Comparison of ENCODE assay signal across 8 cellular contexts in the genomic region with DNA sequence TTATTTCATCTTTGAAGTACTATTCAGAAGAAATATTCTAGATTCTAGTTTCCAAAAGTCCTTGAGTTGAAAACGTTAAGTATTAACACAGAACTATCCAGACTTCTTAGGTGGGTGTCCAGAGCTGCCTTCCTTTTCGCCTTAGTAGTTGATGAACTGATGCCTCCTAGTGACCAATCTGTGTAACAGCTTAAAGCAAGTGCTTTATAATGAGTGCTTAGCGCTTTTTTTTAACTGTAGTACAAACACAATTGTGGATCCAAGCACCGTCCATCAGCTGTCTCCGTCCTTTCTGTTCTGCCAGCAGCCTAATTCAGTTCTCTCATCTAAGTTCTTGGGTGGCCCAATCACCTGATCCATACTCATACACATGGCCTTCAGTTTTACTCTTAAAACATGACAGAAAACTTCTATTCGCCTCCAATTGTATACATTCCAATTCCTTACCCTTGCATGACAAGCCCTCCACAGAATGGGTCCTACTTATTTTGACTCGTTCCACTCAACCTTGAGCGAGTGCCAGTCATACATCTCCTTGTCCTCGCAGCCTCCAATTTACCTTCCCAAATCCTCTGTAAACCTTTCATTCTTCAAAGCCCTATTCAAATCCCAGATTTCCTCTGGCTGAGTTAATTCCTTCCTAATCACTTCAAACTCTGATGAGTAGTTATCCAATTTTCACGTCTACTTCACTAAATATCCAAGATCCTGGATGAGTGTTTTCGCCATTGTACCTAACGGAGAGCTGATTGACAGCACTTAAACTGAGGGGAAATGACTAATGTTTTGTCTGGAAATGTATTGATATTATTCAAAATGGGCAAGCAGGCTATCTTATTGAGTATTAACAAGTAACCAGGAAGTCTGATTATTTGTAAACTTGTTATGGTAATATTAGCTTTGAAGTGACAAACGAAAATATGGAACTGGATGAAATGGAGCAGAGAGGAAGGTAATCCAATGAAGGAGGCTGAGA. TPM values are rescaled to one million over a fixed set of nuclear protein-coding genes. Genes with fewer than 3 reads are reported as not detected.
DNase-seq lines count a peak whose midpoint lies in the region; ATAC-seq, FAIRE-seq and TF ChIP-seq lines count a peak whose summit lies in the region.

No MANE protein-coding gene starts in this region.

- H3K36me3 ChIP-seq in PC-9 (ENCODE audit: low read depth): no peaks in the 10 kb centered on the region
- H3K36me3 ChIP-seq in keratinocyte (ENCODE audit: control insufficient read depth in 2 of 2, extremely low read depth in 1 of 2, insufficient read depth in 2 of 2, low read length in 2 of 2): no peaks in the 10 kb centered on the region

- H3K27me3 Mint-ChIP-seq in MCF 10A (ENCODE audit: insufficient read depth, unreplicated experiment): no peaks in the 10 kb centered on the region
- H3K27me3 Mint-ChIP-seq in stimulated activated naive CD8-positive, alpha-beta T cell treated with anti-CD3 and anti-CD28 coated beads, Interleukin-15, amount 100 ng/mL, for 72 hours: no peaks in the 10 kb centered on the region

- FAIRE-seq in H54 (lab: Jason Lieb, UNC) (peak; percentile 95), keratinocyte (lab: Jason Lieb, UNC) (peak; percentile 83)

- BruUV-seq in PC-9 (replicated peaks; lab: Mats Ljungman, UMichigan): no TSS peak
- no TSS peak for BruUV-seq in MCF 10A (replicated peaks; lab: Mats Ljungman, UMichigan)

- no peak for TF ChIP-seq POLR2A in H54 (IDR thresholded peaks at IDR 0.05; ENCODE audit: low read depth, low read length)

- CTCF ChIA-PET in PC-9 (lab: Charles Lee): interaction anchor here (0.5 to 1.5 kb wide), 2 partner anchors 20 to 552 kb away, joined by 3 read pairs; no protein-coding TSS in a partner anchor
- CTCF ChIA-PET in MCF 10A (lab: Yijun Ruan, JAX): interaction anchor here (0.5 to 11.6 kb wide), 22 partner anchors 12 to 553 kb away, joined by 3 to 117 read pairs (median 4); a partner anchor contains a TSS

- dilution Hi-C loops in keratinocyte (cut with MboI; ENCODE audit: extremely low pct_ligation_motif_present, low sequenced_read_pairs): no loop called here

- DNase-seq in GF-D8 (lab: John Stamatoyannopoulos, UW): peak; percentile 38
- no peak for DNase-seq in H54 (ENCODE audit: insufficient read length, low spot score)
- peak; percentile 82 for DNase-seq in LHCN-M2 (ENCODE audit: low read depth)
- peak in 1 of 2 experiments; percentile 20 for DNase-seq in PC-9
- DNase-seq in MCF 10A (ENCODE audit: unreplicated experiment): peak; percentile 80
- no peak for DNase-seq in keratinocyte (ENCODE audit: low read depth, low spot score)
- peak; percentile 37 to 39 for DNase-seq in stimulated activated naive CD8-positive, alpha-beta T cell treated with anti-CD3 and anti-CD28 coated beads, Interleukin-15, amount 100 ng/mL, for 72 hours

- peak; percentile 73 for ATAC-seq in stimulated activated naive CD8-positive, alpha-beta T cell treated with anti-CD3 and anti-CD28 coated beads, Interleukin-15, amount 100 ng/mL, for 72 hours

- no peaks in the 10 kb centered on the region for H3K9me1 ChIP-seq in keratinocyte (ENCODE audit: control insufficient read depth, extremely low read depth, insufficient read depth, low read length)

- peaks cover 32% of the 10 kb centered on the region for H3K4me1 ChIP-seq in PC-9 (replicated peaks; ENCODE audit: insufficient read depth)
- H3K4me1 ChIP-seq in keratinocyte (ENCODE audit: control insufficient read depth, extremely low read depth, insufficient read depth, low read length): peaks cover 15% of the 10 kb centered on the region

- H3K4me3 ChIP-seq in PC-9 (no peak overlapping the region), keratinocyte (ENCODE audit: control insufficient read depth in 2 of 3, extremely low read depth in 1 of 3, insufficient read depth in 2 of 3, low read depth in 1 of 3, low read length in 3 of 3) (no peak overlapping the region)

- intact Hi-C loops in PC-9 (cut with micrococcal nuclease; ENCODE audit: unreplicated experiment): loop anchor here (10.0 kb wide), 5 partner anchors 173 to 703 kb away; a partner anchor contains a TSS
- intact Hi-C loops in MCF 10A (cut with micrococcal nuclease): loop anchor here (1.0 to 10.0 kb wide), 5 partner anchors 313 to 547 kb away; no protein-coding TSS in a partner anchor

- H3K27ac ChIP-seq in 22Rv1 (peak overlapping the region; percentile 34), PC-9 (no peak overlapping the region), keratinocyte (ENCODE audit: control insufficient read depth, insufficient read depth, low read length) (no peak overlapping the region)

- H3K79me2 ChIP-seq in PC-9 (ENCODE audit: low read depth) (peaks cover 32% of the 10 kb centered on the region), keratinocyte (ENCODE audit: control insufficient read depth, insufficient read depth, low read length) (peaks cover 10% of the 10 kb centered on the region)

- H2AFZ ChIP-seq in PC-9: no peak overlapping the region
- H2AFZ ChIP-seq in keratinocyte (ENCODE audit: control insufficient read depth, low read length): no peak overlapping the region

- H3K9me3 Mint-ChIP-seq in MCF 10A (ENCODE audit: unreplicated experiment): no peaks in the 10 kb centered on the region
- no peaks in the 10 kb centered on the region for H3K9me3 Mint-ChIP-seq in stimulated activated naive CD8-positive, alpha-beta T cell treated with anti-CD3 and anti-CD28 coated beads, Interleukin-15, amount 100 ng/mL, for 72 hours

- POLR2A ChIA-PET in PC-9 (lab: Charles Lee; ENCODE audit: unreplicated experiment) (interaction anchor here (0.6 kb wide), 1 partner anchor 19 kb away, joined by 11 read pairs; no protein-coding TSS in a partner anchor), MCF 10A (lab: Yijun Ruan, JAX) (interaction anchor here (0.6 to 1.5 kb wide), 6 partner anchors 189 to 510 kb away, joined by 3 to 6 read pairs (median 4); no protein-coding TSS in a partner anchor)

- H3K9me3 ChIP-seq in PC-9 (ENCODE audit: insufficient read depth, low read depth): no peaks in the 10 kb centered on the region
- no peaks in the 10 kb centered on the region for H3K9me3 ChIP-seq in keratinocyte (ENCODE audit: control insufficient read depth, low read depth, low read length)

- no peak overlapping the region for H3K4me3 Mint-ChIP-seq in MCF 10A (ENCODE audit: unreplicated experiment)
- H3K4me3 Mint-ChIP-seq in stimulated activated naive CD8-positive, alpha-beta T cell treated with anti-CD3 and anti-CD28 coated beads, Interleukin-15, amount 100 ng/mL, for 72 hours: no peak overlapping the region

- H3K36me3 Mint-ChIP-seq in MCF 10A (ENCODE audit: insufficient read depth, unreplicated experiment): peaks cover 15% of the 10 kb centered on the region

- H3K4me1 Mint-ChIP-seq in MCF 10A (ENCODE audit: insufficient read depth, unreplicated experiment): peaks cover 32% of the 10 kb centered on the region
- peaks cover 44% of the 10 kb centered on the region for H3K4me1 Mint-ChIP-seq in stimulated activated naive CD8-positive, alpha-beta T cell treated with anti-CD3 and anti-CD28 coated beads, Interleukin-15, amount 100 ng/mL, for 72 hours

- no peak overlapping the region for H3K9ac ChIP-seq in keratinocyte (ENCODE audit: control insufficient read depth, extremely low read depth, insufficient read depth, low read length)

- H3F3A ChIP-seq in PC-9 (ENCODE audit: insufficient read depth, low read depth): peaks cover 35% of the 10 kb centered on the region; the same call in 1 of the 2 replicates

- H3K4me2 ChIP-seq in PC-9 (no peak overlapping the region), keratinocyte (ENCODE audit: control insufficient read depth, extremely low read depth, insufficient read depth, low read depth, low read length) (no peak overlapping the region)

- H3K27me3 ChIP-seq in PC-9 (ENCODE audit: insufficient read depth, low read depth) (no peaks in the 10 kb centered on the region), keratinocyte (ENCODE audit: control insufficient read depth, extremely low read depth, insufficient read depth, low read length) (no peaks in the 10 kb centered on the region)

- H4K20me1 ChIP-seq in PC-9 (ENCODE audit: insufficient read depth) (no peaks in the 10 kb centered on the region), keratinocyte (ENCODE audit: control insufficient read depth, extremely low read depth, insufficient read depth, low read length) (no peaks in the 10 kb centered on the region)

- TF ChIP-seq CTCF in 22Rv1 (IDR thresholded peaks at IDR 0.05) (peak; percentile 95), PC-9 (conservative IDR thresholded peaks at IDR 0.05) (peak; percentile 81), MCF 10A (IDR thresholded peaks at IDR 0.05; ENCODE audit: unreplicated experiment) (peak; percentile 77), keratinocyte (optimal IDR thresholded peaks at IDR 0.05 in 1 of 3, IDR thresholded peaks at IDR 0.05 in 1 of 3, conservative IDR thresholded peaks at IDR 0.05 in 1 of 3; ENCODE audit: extremely low read depth in 1 of 3, insufficient read depth in 2 of 3, low read length in 3 of 3) (peak; percentile 63 to 85 (median 72))

- no peak overlapping the region for H3K27ac Mint-ChIP-seq in MCF 10A (ENCODE audit: low read depth, unreplicated experiment)
- peak overlapping the region in 1 of 2 donors; percentile 36 for H3K27ac Mint-ChIP-seq in stimulated activated naive CD8-positive, alpha-beta T cell treated with anti-CD3 and anti-CD28 coated beads, Interleukin-15, amount 100 ng/mL, for 72 hours

- no peaks in the 10 kb centered on the region for H3K9me2 ChIP-seq in PC-9 (ENCODE audit: insufficient read depth)

RNA-seq across cellular contexts. Expression of a gene that starts 5.8 kb away (rescaled TPM):
- total RNA-seq in LHCN-M2 (2014; rRNA removed) (191 TPM in 2 replicates), PC-9 (2021) (29.1 and 38.3 TPM in 2 replicates), MCF 10A (2022) (183 and 203 TPM in 2 replicates)
- polyA plus RNA-seq in LHCN-M2 (2012): 32.0 TPM
- 107 to 144 TPM (median 118 TPM) in 3 replicates for polyA plus RNA-seq in keratinocyte
- polyA plus RNA-seq in keratinocyte (2011; ENCODE audit: low read depth): 49.0 TPM
- polyA plus RNA-seq in keratinocyte (2011; cell fraction: cytosol; rRNA removed): 87.1 and 90.4 TPM in 2 replicates
- polyA plus RNA-seq in keratinocyte (2011; cell fraction: nucleus; rRNA removed): 128 and 137 TPM in 2 replicates
- 113 and 158 TPM in 2 replicates for polyA plus RNA-seq in keratinocyte (2012; ENCODE audit: low replicate concordance)
- 52.6 to 84.2 TPM (median 78.2 TPM) in 3 replicates for polyA minus RNA-seq in keratinocyte
- 201 TPM for polyA minus RNA-seq in keratinocyte (2011; cell fraction: cytosol; rRNA and poly(A)+ RNA removed)
- 108 and 134 TPM in 2 replicates for polyA minus RNA-seq in keratinocyte (2011; cell fraction: nucleus; rRNA and poly(A)+ RNA removed)

RNA-seq across cellular contexts. Expression of a gene that starts 47.1 kb away (rescaled TPM):
- total RNA-seq in LHCN-M2 (2014; rRNA removed) (397 and 482 TPM in 2 replicates), PC-9 (2021) (466 and 587 TPM in 2 replicates), MCF 10A (2022) (327 and 493 TPM in 2 replicates)
- 734 TPM for polyA plus RNA-seq in LHCN-M2 (2012)
- polyA plus RNA-seq in keratinocyte: 161 to 384 TPM (median 345 TPM) in 3 replicates
- polyA plus RNA-seq in keratinocyte (2011; ENCODE audit: low read depth): 1,011 TPM
- polyA plus RNA-seq in keratinocyte (2011; cell fraction: cytosol; rRNA removed): 227 and 300 TPM in 2 replicates
- polyA plus RNA-seq in keratinocyte (2011; cell fraction: nucleus; rRNA removed): 112 and 187 TPM in 2 replicates
- 344 and 391 TPM in 2 replicates for polyA plus RNA-seq in keratinocyte (2012; ENCODE audit: low replicate concordance)
- polyA minus RNA-seq in keratinocyte: 9.8 to 110 TPM (median 43.1 TPM) in 3 replicates
- 136 TPM for polyA minus RNA-seq in keratinocyte (2011; cell fraction: cytosol; rRNA and poly(A)+ RNA removed)
- polyA minus RNA-seq in keratinocyte (2011; cell fraction: nucleus; rRNA and poly(A)+ RNA removed): 47.4 and 71.4 TPM in 2 replicates

Comparison
In these comparisons a context has a peak if more than half of its experiments do, and no peak if none do; other contexts are left out.
1. DNase-seq: peak in GF-D8 (single experiment), LHCN-M2 (single experiment), MCF 10A (single experiment) and stimulated activated naive CD8-positive, alpha-beta T cell treated with anti-CD3 and anti-CD28 coated beads, Interleukin-15, amount 100 ng/mL, for 72 hours (2 of 2); none in H54 (single experiment) and keratinocyte (single experiment).
2. Peak in every context shown above with its lines, with median percentiles within 50 percentile points of each other: CTCF ChIP-seq.